In the genomic region with DNA sequence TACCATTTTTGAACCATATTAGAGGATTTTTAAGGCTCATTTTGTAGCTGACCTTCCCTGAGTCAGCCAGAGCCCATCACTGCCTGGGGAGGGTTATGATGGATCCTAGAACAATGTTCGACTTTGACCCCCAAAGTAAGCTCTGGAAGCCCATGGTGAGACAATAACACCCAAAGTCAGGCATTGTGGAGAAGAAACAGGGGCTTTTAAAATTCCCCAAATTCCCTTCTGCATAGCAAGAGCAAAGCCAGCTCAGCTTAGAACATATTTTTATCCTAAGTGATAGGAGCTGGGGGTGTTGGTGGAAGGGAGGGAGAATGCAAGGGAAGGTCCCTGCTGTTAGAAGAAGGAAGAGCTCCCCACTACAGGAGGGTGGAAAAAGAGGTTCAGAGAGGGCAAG, we compare ENCODE assay signal across 19 cellular contexts. TPM values are rescaled to one million over a fixed set of nuclear protein-coding genes. Genes with fewer than 3 reads are reported as not detected.
"Had no signal": no experiment of that assay in that cellular context is flagged by ENCODE, and none has a peak within 500 bp of the region (broad histone marks: within the 10 kb centered on the region; RNA-seq: fewer than 3 reads in every experiment).

No MANE protein-coding gene starts in this region.

- H3K36me3 ChIP-seq: colonic mucosa, lower lobe of right lung had no signal

- ATAC-seq: foreskin keratinocyte; lower lobe of right lung; natural killer cell treated with Interleukin-12 subunit alpha and Interleukin-12 subunit beta and Interleukin-15 and Interleukin-18, amount 100 ng/mL, for 72 hours; WTC11 had no signal

- H3K27ac ChIP-seq: colonic mucosa, foreskin keratinocyte, lower lobe of right lung had no signal

- H3K4me3 ChIP-seq: colonic mucosa, lower lobe of right lung had no signal

- H3K36me3 Mint-ChIP-seq: activated CD4-positive, alpha-beta memory T cell treated with anti-CD3 and anti-CD28 coated beads for 36 hours; activated naive CD8-positive, alpha-beta T cell treated with anti-CD3 and anti-CD28 coated beads for 36 hours; brain; natural killer cell treated with Interleukin-12 subunit alpha and Interleukin-12 subunit beta and Interleukin-15 and Interleukin-18, amount 100 ng/mL, for 72 hours; WTC11 had no signal

- FAIRE-seq: keratinocyte had no signal

- H3K9me3 Mint-ChIP-seq: activated CD4-positive, alpha-beta memory T cell treated with anti-CD3 and anti-CD28 coated beads for 36 hours; activated naive CD8-positive, alpha-beta T cell treated with anti-CD3 and anti-CD28 coated beads for 36 hours; natural killer cell treated with Interleukin-12 subunit alpha and Interleukin-12 subunit beta and Interleukin-15 and Interleukin-18, amount 100 ng/mL, for 72 hours; stimulated activated naive CD8-positive, alpha-beta T cell treated with anti-CD3 and anti-CD28 coated beads, Interleukin-15, Interleukin-2, amounts not matched to agents 100 ng/mL and 50 ng/mL, for 24 hours; WTC11 had no signal

- H3K4me1 ChIP-seq: colonic mucosa, foreskin keratinocyte had no signal

- H3K9me3 ChIP-seq: colonic mucosa, lower lobe of right lung had no signal

- H3K27ac Mint-ChIP-seq: activated CD4-positive, alpha-beta memory T cell treated with anti-CD3 and anti-CD28 coated beads for 36 hours; activated naive CD8-positive, alpha-beta T cell treated with anti-CD3 and anti-CD28 coated beads for 36 hours; brain; natural killer cell treated with Interleukin-12 subunit alpha and Interleukin-12 subunit beta and Interleukin-15 and Interleukin-18, amount 100 ng/mL, for 72 hours; stimulated activated naive CD8-positive, alpha-beta T cell treated with anti-CD3 and anti-CD28 coated beads, Interleukin-15, Interleukin-2, amounts not matched to agents 100 ng/mL and 50 ng/mL, for 24 hours; WTC11 had no signal

- DNase-seq: activated CD4-positive, alpha-beta memory T cell treated with anti-CD3 and anti-CD28 coated beads for 36 hours; activated CD4-positive, alpha-beta T cell treated with anti-CD3 and anti-CD28 coated beads for 4 hours; activated naive CD4-positive, alpha-beta T cell; activated naive CD8-positive, alpha-beta T cell treated with anti-CD3 and anti-CD28 coated beads for 36 hours; activated T-cell treated with anti-CD3 and anti-CD28 coated beads for 4 hours; amygdala; central memory CD4-positive, alpha-beta T cell; colonic mucosa; foreskin keratinocyte; hypothalamus; lower lobe of right lung; nucleus accumbens; retina; stimulated activated CD4-positive, alpha-beta T cell treated with anti-CD3 and anti-CD28 coated beads, Interleukin-12 subunit alpha, Interleukin-12 subunit beta, amount 100 ng/mL, for 4 hours had no signal

- H3K4me3 Mint-ChIP-seq: activated CD4-positive, alpha-beta memory T cell treated with anti-CD3 and anti-CD28 coated beads for 36 hours; activated naive CD8-positive, alpha-beta T cell treated with anti-CD3 and anti-CD28 coated beads for 36 hours; natural killer cell treated with Interleukin-12 subunit alpha and Interleukin-12 subunit beta and Interleukin-15 and Interleukin-18, amount 100 ng/mL, for 72 hours; stimulated activated naive CD8-positive, alpha-beta T cell treated with anti-CD3 and anti-CD28 coated beads, Interleukin-15, Interleukin-2, amounts not matched to agents 100 ng/mL and 50 ng/mL, for 24 hours; WTC11 had no signal

RNA-seq across cellular contexts. Expression of gene ITGA11, which starts 4.0 kb away (rescaled TPM):
- total RNA-seq: foreskin keratinocyte had no signal
- polyA plus RNA-seq: foreskin keratinocyte, keratinocyte had no signal
